ENCODE assay signal across 20 cellular contexts in the genomic region with DNA sequence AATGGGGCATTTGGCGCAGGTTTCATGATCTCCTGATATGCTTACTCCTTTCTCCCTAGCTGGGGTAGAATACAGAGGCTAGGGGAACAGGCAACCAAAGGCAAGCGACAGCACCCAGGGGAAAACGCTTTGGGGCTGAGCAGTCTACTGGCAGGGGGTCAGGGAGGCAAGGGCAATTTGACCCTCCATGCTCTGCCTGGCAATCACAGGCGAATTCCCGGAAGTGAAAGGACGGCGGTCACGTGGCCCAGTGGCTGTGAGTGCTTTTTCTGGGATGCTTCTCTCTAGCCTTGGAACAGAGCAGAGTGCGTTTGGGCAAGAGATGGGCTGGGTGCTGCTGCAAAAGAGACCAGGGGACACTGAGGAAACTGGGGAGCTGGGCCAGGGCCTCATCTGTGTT. TPM values are rescaled to one million over a fixed set of nuclear protein-coding genes. Genes with fewer than 3 reads are reported as not detected.
DNase-seq lines count a peak whose midpoint lies in the region; ATAC-seq and TF ChIP-seq lines count a peak whose summit lies in the region.
"Had no signal": no experiment of that assay in that cellular context is flagged by ENCODE, and none has a peak within 500 bp of the region (broad histone marks: within the 10 kb centered on the region; RNA-seq: fewer than 3 reads in every experiment).

No MANE protein-coding gene starts in this region.

- no peak for ATAC-seq in upper lobe of left lung (ENCODE audit: low FRiP score in 2 of 2)
- ATAC-seq: K562 had no signal

- H4K20me1 ChIP-seq in mammary epithelial cell (ENCODE audit: insufficient read depth, low read length): no peaks in the 10 kb centered on the region

- no peak overlapping the region for H3K27ac ChIP-seq in mammary epithelial cell (ENCODE audit: insufficient read depth, low read depth, low read length)
- H3K27ac ChIP-seq in left ventricle myocardium inferior (replicated peaks): peak overlapping the region; percentile 97
- H3K27ac ChIP-seq in neutrophil: peak overlapping the region; percentile 58
- H3K27ac ChIP-seq in upper lobe of left lung: peak overlapping the region; percentile 88 to 98 (median 96)
- H3K27ac ChIP-seq: SJSA1 had no signal

- H3K9me3 Mint-ChIP-seq in MCF 10A (ENCODE audit: unreplicated experiment): no peaks in the 10 kb centered on the region
- H3K9me3 Mint-ChIP-seq in activated CD4-positive, alpha-beta T cell treated with anti-CD3 and anti-CD28 coated beads, Interleukin-2, amount 10 ng/mL, durations not matched to agents 7 days and 5 days: no peaks in the 10 kb centered on the region

- TF ChIP-seq CTCF in MCF 10A (IDR thresholded peaks at IDR 0.05; ENCODE audit: unreplicated experiment) (no peak), mammary epithelial cell (conservative IDR thresholded peaks at IDR 0.05 in 1 of 2, IDR thresholded peaks at IDR 0.05 in 1 of 2; ENCODE audit: extremely low read depth in 1 of 2, insufficient read depth in 1 of 2, low read depth in 1 of 2, low read length in 2 of 2) (no peak), left ventricle myocardium inferior (IDR thresholded peaks at IDR 0.05; ENCODE audit: borderline replicate concordance) (no peak), neutrophil (IDR thresholded peaks at IDR 0.05) (no peak), upper lobe of left lung (IDR thresholded peaks at IDR 0.05) (no peak)

- H3K27me3 Mint-ChIP-seq in MCF 10A (ENCODE audit: insufficient read depth, unreplicated experiment): no peaks in the 10 kb centered on the region
- H3K27me3 Mint-ChIP-seq in activated CD4-positive, alpha-beta T cell treated with anti-CD3 and anti-CD28 coated beads, Interleukin-2, amount 10 ng/mL, durations not matched to agents 7 days and 5 days: peaks cover 6% of the 10 kb centered on the region

- H3K36me3 ChIP-seq in mammary epithelial cell (ENCODE audit: insufficient read depth, low read length) (peaks cover 6% of the 10 kb centered on the region), left ventricle myocardium inferior (peaks cover 67% of the 10 kb centered on the region), neutrophil (peaks cover 75% of the 10 kb centered on the region), upper lobe of left lung (peaks cover 30 to 87% (median 48%) of the 10 kb centered on the region in 4 donors)

- no peak overlapping the region for H3K9ac ChIP-seq in mammary epithelial cell (ENCODE audit: insufficient read depth, low read length)

- TF ChIP-seq EP300 in upper lobe of left lung (IDR thresholded peaks at IDR 0.05): no peak

- H3K9me3 ChIP-seq in mammary epithelial cell (replicated peaks; ENCODE audit: insufficient read depth, low read length) (no peaks in the 10 kb centered on the region), left ventricle myocardium inferior (replicated peaks) (no peaks in the 10 kb centered on the region), neutrophil (no peaks in the 10 kb centered on the region), upper lobe of left lung (no peaks in the 10 kb centered on the region)
- H3K9me3 ChIP-seq: pancreas, SJSA1 had no signal

- dilution Hi-C loops in mammary epithelial cell (cut with HindIII; ENCODE audit: low sequenced_read_pairs): no loop called here

- peaks cover 25% of the 10 kb centered on the region for H3K4me1 ChIP-seq in mammary epithelial cell (ENCODE audit: insufficient read depth, low read length)
- H3K4me1 ChIP-seq in left ventricle myocardium inferior: peaks cover 99% of the 10 kb centered on the region
- peaks cover 20 to 27% of the 10 kb centered on the region in 2 experiments for H3K4me1 ChIP-seq in neutrophil (ENCODE audit: control insufficient read depth in 1 of 2, insufficient read depth in 1 of 2, low read depth in 1 of 2, low read length in 1 of 2)
- H3K4me1 ChIP-seq in upper lobe of left lung: peaks cover 61 to 93% (median 65%) of the 10 kb centered on the region in 4 donors

- H3K4me3 ChIP-seq in mammary epithelial cell (replicated peaks in 1 of 3; ENCODE audit: insufficient read depth in 1 of 3, low read depth in 2 of 3, low read length in 3 of 3) (no peak overlapping the region), left ventricle myocardium inferior (peak overlapping the region; percentile 97), neutrophil (ENCODE audit: low read depth in 1 of 2, low read length in 1 of 2) (no peak overlapping the region), upper lobe of left lung (peak overlapping the region in 2 of 4 donors; percentile 69 to 88)
- H3K4me3 ChIP-seq: K562, pancreas, SJSA1 had no signal

- peaks cover 44% of the 10 kb centered on the region for H3K4me1 Mint-ChIP-seq in MCF 10A (ENCODE audit: insufficient read depth, unreplicated experiment)
- no peaks in the 10 kb centered on the region for H3K4me1 Mint-ChIP-seq in activated CD4-positive, alpha-beta T cell treated with anti-CD3 and anti-CD28 coated beads, Interleukin-2, amount 10 ng/mL, durations not matched to agents 7 days and 5 days

- POLR2A ChIA-PET in MCF 10A (lab: Yijun Ruan, JAX): no interaction called here
- POLR2A ChIA-PET in activated CD4-positive, alpha-beta T cell treated with anti-CD3 and anti-CD28 coated beads, Interleukin-2, amount 10 ng/mL, durations not matched to agents 7 days and 5 days (lab: Charles Lee): no interaction called here

- no peak overlapping the region for H2AFZ ChIP-seq in mammary epithelial cell (ENCODE audit: low read depth, low read length)

- H3K4me3 Mint-ChIP-seq in MCF 10A (ENCODE audit: unreplicated experiment): no peak overlapping the region
- no peak overlapping the region for H3K4me3 Mint-ChIP-seq in activated CD4-positive, alpha-beta T cell treated with anti-CD3 and anti-CD28 coated beads, Interleukin-2, amount 10 ng/mL, durations not matched to agents 7 days and 5 days

- peaks cover 73% of the 10 kb centered on the region for H3K36me3 Mint-ChIP-seq in MCF 10A (ENCODE audit: insufficient read depth, unreplicated experiment)
- peaks cover 48% of the 10 kb centered on the region for H3K36me3 Mint-ChIP-seq in activated CD4-positive, alpha-beta T cell treated with anti-CD3 and anti-CD28 coated beads, Interleukin-2, amount 10 ng/mL, durations not matched to agents 7 days and 5 days (ENCODE audit: low read depth)

- H3K27ac Mint-ChIP-seq in MCF 10A (ENCODE audit: low read depth, unreplicated experiment): peak overlapping the region; percentile 23
- H3K27ac Mint-ChIP-seq in activated CD4-positive, alpha-beta T cell treated with anti-CD3 and anti-CD28 coated beads, Interleukin-2, amount 10 ng/mL, durations not matched to agents 7 days and 5 days: no peak overlapping the region

- H3K27me3 ChIP-seq in mammary epithelial cell (ENCODE audit: insufficient read depth, low read length) (no peaks in the 10 kb centered on the region), left ventricle myocardium inferior (ENCODE audit: low read depth) (no peaks in the 10 kb centered on the region), neutrophil (no peaks in the 10 kb centered on the region), upper lobe of left lung (no peaks in the 10 kb centered on the region)
- H3K27me3 ChIP-seq: pancreas, SJSA1 had no signal

- H3K79me2 ChIP-seq in mammary epithelial cell (ENCODE audit: insufficient read depth, low read length): no peaks in the 10 kb centered on the region

- WGBS in mammary epithelial cell (ENCODE audit: low coverage, missing lambda C conversion rate): 96% methylated on average over 9 of the region's 9 CpGs
- whole genome bisulfite sequencing in upper lobe of left lung, 2 donors: 69 to 82% methylated on average over 9 of the region's 9 CpGs

- no TSS peak for BruUV-seq in MCF 10A (replicated peaks; lab: Mats Ljungman, UMichigan)
- BruUV-seq in mammary epithelial cell (replicated peaks; lab: Mats Ljungman, UMichigan): no TSS peak

- DNase-seq in MCF 10A (ENCODE audit: unreplicated experiment): no peak
- DNase-seq in mammary epithelial cell: no peak
- no peak for DNase-seq in left ventricle myocardium inferior
- no peak for DNase-seq in upper lobe of left lung
- DNase-seq in NCI-H1092 (lab: John Stamatoyannopoulos, UW): no peak
- no peak for DNase-seq in NCI-H1417 (lab: John Stamatoyannopoulos, UW)
- no peak for DNase-seq in activated CD4-positive, alpha-beta T cell treated with anti-CD3 and anti-CD28 coated beads, Interleukin-2, amount 10 ng/mL, durations not matched to agents 7 days and 5 days
- DNase-seq: ACHN; activated CD4-positive, CD25-positive, alpha-beta regulatory T cell; activated effector memory CD4-positive, alpha-beta T cell treated with anti-CD3 and anti-CD28 coated beads, Interleukin-2, amount 50 U/mL, for 16 hours; foreskin fibroblast; NCI-H69; pancreas; small intestine; stimulated activated CD4-positive, alpha-beta T cell treated with anti-CD3 and anti-CD28 coated beads, Interleukin-4, amount 100 ng/mL, for 24 hours had no signal

- intact Hi-C loops in MCF 10A (cut with micrococcal nuclease): no loop called here
- intact Hi-C loops in mammary epithelial cell (cut with micrococcal nuclease): no loop called here
- intact Hi-C loops in left ventricle myocardium inferior (cut with micrococcal nuclease): no loop called here

- in situ Hi-C loops in mammary epithelial cell (cut with MboI; ENCODE audit: low sequenced_read_pairs in 2 of 2): no loop called here

- TF ChIP-seq POLR2A in upper lobe of left lung (IDR thresholded peaks at IDR 0.05): no peak

- no peak overlapping the region for H3K4me2 ChIP-seq in mammary epithelial cell (ENCODE audit: insufficient read depth, low read depth, low read length)

- CTCF ChIA-PET in MCF 10A (lab: Yijun Ruan, JAX): interaction anchor here (0.9 to 19.3 kb wide), 7 partner anchors 15 to 213 kb away, joined by 4 to 230 read pairs (median 6); no protein-coding TSS in a partner anchor
- CTCF ChIA-PET in mammary epithelial cell (lab: Charles Lee; ENCODE audit: low non-redundant PET): no interaction called here
- CTCF ChIA-PET in activated CD4-positive, alpha-beta T cell treated with anti-CD3 and anti-CD28 coated beads, Interleukin-2, amount 10 ng/mL, durations not matched to agents 7 days and 5 days (lab: Charles Lee): interaction anchor here (1.4 kb wide), 1 partner anchor 26 kb away, joined by 3 read pairs; no protein-coding TSS in a partner anchor

RNA-seq across cellular contexts. Expression of a gene that starts 5.7 kb away (rescaled TPM):
- total RNA-seq in MCF 10A (2022) (not detected in 2 replicates), mammary epithelial cell (1 to 10 TPM in 1 of 2 donors, not detected in 1; 2.7 TPM), left ventricle myocardium inferior (744 TPM), upper lobe of left lung (1,000 to 10,000 TPM in 4 of 6 donors, 100 to 1,000 TPM in 2; 876 to 1,536 (median 1,027) TPM)
- 2.5 TPM for polyA plus RNA-seq in mammary epithelial cell
- not detected for polyA minus RNA-seq in mammary epithelial cell
- total RNA-seq in activated CD4-positive, alpha-beta T cell treated with anti-CD3 and anti-CD28 coated beads, Interleukin-2, amount 10 ng/mL, durations not matched to agents 7 days and 5 days: not detected
- total RNA-seq: OCI-LY7; T-helper 2 cell treated with Interferon-gamma antibody and Interleukin-4, amounts not matched to agents 100 ng/mL and 5 ng/mL, for 36 hours had no signal

RNA-seq across cellular contexts. Expression of a gene that starts 54.7 kb away (rescaled TPM):
- total RNA-seq in MCF 10A (2022) (246 and 342 TPM in 2 replicates), mammary epithelial cell (100 to 1,000 TPM in 1 of 2 donors, 10 to 100 TPM in 1; 74.3 to 247 TPM), left ventricle myocardium inferior (131 TPM), upper lobe of left lung (100 to 1,000 TPM; 109 to 166 (median 130) TPM)
- 118 TPM for polyA plus RNA-seq in mammary epithelial cell
- 137 TPM for polyA minus RNA-seq in mammary epithelial cell
- total RNA-seq in activated CD4-positive, alpha-beta T cell treated with anti-CD3 and anti-CD28 coated beads, Interleukin-2, amount 10 ng/mL, durations not matched to agents 7 days and 5 days: 100 to 1,000 TPM; 127 TPM

Comparison
In these comparisons a context has a peak if more than half of its experiments do, and no peak if none do; other contexts are left out.
1. RNA of a gene that starts 5.7 kb away (total RNA-seq): 876 to 1,536 TPM in upper lobe of left lung and 744 TPM in left ventricle myocardium inferior (single experiment); 2.7 TPM in mammary epithelial cell, not detected in MCF 10A and not detected in activated CD4-positive, alpha-beta T cell treated with anti-CD3 and anti-CD28 coated beads, Interleukin-2, amount 10 ng/mL, durations not matched to agents 7 days and 5 days; every median in the first group is over 100 times any median in the second.